ENCODE assay signal across 22 cellular contexts in the genomic region with DNA sequence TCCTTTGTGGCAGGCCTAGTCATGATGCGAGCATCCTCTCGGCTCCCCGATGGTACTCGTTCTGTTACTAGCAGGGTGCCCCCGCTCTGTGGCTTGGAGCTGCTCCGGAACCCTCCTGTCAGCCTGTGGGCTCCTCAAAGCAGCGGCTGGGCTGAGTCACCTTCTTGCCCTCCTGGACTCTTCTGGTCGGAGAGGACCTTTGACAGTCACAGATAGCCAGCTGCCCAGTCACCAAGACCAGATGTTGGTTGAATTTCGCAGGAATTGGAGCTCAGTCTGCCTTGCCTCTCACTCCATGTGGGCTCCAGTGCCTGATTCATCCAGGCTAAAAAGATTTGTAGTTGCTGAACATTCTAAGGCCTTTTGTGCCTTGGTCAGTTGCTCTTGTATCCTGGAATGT.
DNase-seq lines count a peak whose midpoint lies in the region; ATAC-seq and TF ChIP-seq lines count a peak whose summit lies in the region.
"Had no signal": no experiment of that assay in that cellular context is flagged by ENCODE, and none has a peak within 500 bp of the region (broad histone marks: within the 10 kb centered on the region; RNA-seq: fewer than 3 reads in every experiment).

No MANE protein-coding gene starts in this region.

- H3K4me3 Mint-ChIP-seq in T-helper 2 cell treated with Interferon-gamma antibody and Interleukin-4, amounts not matched to agents 5 μg/mL and 100 μg/mL, for 36 hours, result no peak overlapping the region
- H3K4me3 Mint-ChIP-seq: CD8-positive, alpha-beta memory T cell had no signal

- peak; percentile 64 for DNase-seq in ELR (ENCODE audit: low read depth)
- peak; percentile 14 for DNase-seq in astrocyte of the hippocampus (ENCODE audit: low read depth, low spot score)
- DNase-seq in fibroblast of mammary gland (ENCODE audit: low read depth), result peak; percentile 49
- DNase-seq in smooth muscle cell of the brain vasculature (ENCODE audit: low read depth, low spot score), result peak; percentile 73
- no peak for DNase-seq in T-helper 2 cell
- no peak for DNase-seq in T-helper 2 cell treated with Interferon-gamma antibody and Interleukin-4, amounts not matched to agents 5 μg/mL and 100 μg/mL, for 36 hours (ENCODE audit: low spot score)
- no peak for DNase-seq in H4 (ENCODE audit: low spot score)
- DNase-seq in aorta, result no peak
- DNase-seq: ACHN; CD8-positive, alpha-beta memory T cell; DMS53; HCEC 1CT; Kasumi-1; MG63; NCI-H1417; NCI-H1694 treated with DMSO at 0.1 percent for 48 hours; NCI-H2081 treated with DMSO at 0.1 percent for 48 hours; NCI-H446; NCI-H526; Right ventricle myocardium superior; SW 1271 had no signal

- no peak overlapping the region for H3K27ac Mint-ChIP-seq in T-helper 2 cell treated with Interferon-gamma antibody and Interleukin-4, amounts not matched to agents 5 μg/mL and 100 μg/mL, for 36 hours

- no peaks in the 10 kb centered on the region for H3K36me3 ChIP-seq in aorta (ENCODE audit: control insufficient read depth in 1 of 2, insufficient read depth in 2 of 2, low read length in 1 of 2)

- H3K4me1 Mint-ChIP-seq in T-helper 2 cell treated with Interferon-gamma antibody and Interleukin-4, amounts not matched to agents 5 μg/mL and 100 μg/mL, for 36 hours (ENCODE audit: low read depth), result no peaks in the 10 kb centered on the region
- H3K4me1 Mint-ChIP-seq: CD8-positive, alpha-beta memory T cell had no signal

- no peaks in the 10 kb centered on the region for H3K9me3 ChIP-seq in aorta (ENCODE audit: control insufficient read depth, low read length)

- intact Hi-C loops in aorta (cut with DNase I), result no loop called here

- H3K9me3 Mint-ChIP-seq in T-helper 2 cell treated with Interferon-gamma antibody and Interleukin-4, amounts not matched to agents 5 μg/mL and 100 μg/mL, for 36 hours, result peaks cover 17% of the 10 kb centered on the region

- no peaks in the 10 kb centered on the region for H3K27me3 ChIP-seq in aorta (ENCODE audit: control insufficient read depth in 1 of 2, insufficient read depth in 2 of 2, low read length in 1 of 2)
- H3K27me3 ChIP-seq: MG63 had no signal

- TF ChIP-seq CTCF in fibroblast of mammary gland (conservative IDR thresholded peaks at IDR 0.05; ENCODE audit: control insufficient read depth, insufficient read depth, low read depth, low read length), result no peak

- 93 to 95% methylated on average over 9 of the region's 9 CpGs for WGBS in aorta, 2 donors

- no peak for ATAC-seq in aorta (ENCODE audit: low FRiP score)

- no peak overlapping the region for H3K27ac ChIP-seq in aorta (ENCODE audit: low read depth in 1 of 2, low read length in 2 of 2)
- H3K27ac ChIP-seq: C4-2B had no signal

- no peaks in the 10 kb centered on the region for H3K4me1 ChIP-seq in aorta (ENCODE audit: control insufficient read depth in 1 of 2, insufficient read depth in 2 of 2, low read length in 2 of 2)

- H3K36me3 Mint-ChIP-seq in T-helper 2 cell treated with Interferon-gamma antibody and Interleukin-4, amounts not matched to agents 5 μg/mL and 100 μg/mL, for 36 hours (ENCODE audit: low read depth), result no peaks in the 10 kb centered on the region

- H3K4me3 ChIP-seq in fibroblast of mammary gland (ENCODE audit: control insufficient read depth, low read depth, low read length), result no peak overlapping the region
- H3K4me3 ChIP-seq in aorta (ENCODE audit: low read length in 2 of 2), result no peak overlapping the region
- H3K4me3 ChIP-seq: MG63 had no signal

- no peaks in the 10 kb centered on the region for H3K27me3 Mint-ChIP-seq in T-helper 2 cell treated with Interferon-gamma antibody and Interleukin-4, amounts not matched to agents 5 μg/mL and 100 μg/mL, for 36 hours (ENCODE audit: low read depth)
- H3K27me3 Mint-ChIP-seq: CD8-positive, alpha-beta memory T cell had no signal

Comparison
In these comparisons a context has a peak if more than half of its experiments do, and no peak if none do; other contexts are left out.
1. DNase-seq: peak in ELR (single experiment), astrocyte of the hippocampus (single experiment), fibroblast of mammary gland (single experiment) and smooth muscle cell of the brain vasculature (single experiment); none in T-helper 2 cell (0 of 5), T-helper 2 cell treated with Interferon-gamma antibody and Interleukin-4, amounts not matched to agents 5 μg/mL and 100 μg/mL, for 36 hours (single experiment), H4 (single experiment) and aorta (0 of 2).